Comparison of ENCODE assay signal across 1 cellular context in genomic region chr4:169810325-169811323, GRCh38.
TF ChIP-seq lines count a peak whose summit lies in the region.

No MANE protein-coding gene starts in this region.

TF ChIP-seq in HepG2, 621 proteins besides CTCF, POLR2A, EP300 and RAD21 (continued from another document):
- TF ChIP-seq CEBPB (IDR thresholded peaks at IDR 0.05; ENCODE audit: borderline replicate concordance, low read depth, low read length) (0 out of 2 replicates have a peak, but pooled peaks have one; percentile 9), RFX3 (CRISPR knock-in tag; IDR thresholded peaks at IDR 0.05) (no peak), GABPA (IDR thresholded peaks at IDR 0.05; ENCODE audit: low read depth, low read length) (no peak), GABPA (CRISPR knock-in tag; IDR thresholded peaks at IDR 0.05; ENCODE audit: low read depth) (no peak), ELF3 (CRISPR knock-in tag; IDR thresholded peaks at IDR 0.05) (0 out of 2 replicates have a peak, but pooled peaks have one; percentile 27), ZNF788 (CRISPR knock-in tag; IDR thresholded peaks at IDR 0.05; ENCODE audit: borderline replicate concordance) (no peak), SMC3 (IDR thresholded peaks at IDR 0.05; ENCODE audit: low read length) (peak; percentile 92), ZFP36L2 (CRISPR knock-in tag; IDR thresholded peaks at IDR 0.05) (no peak), KLF12 (CRISPR knock-in tag; IDR thresholded peaks at IDR 0.05; ENCODE audit: borderline replicate concordance) (no peak)
TF ChIP-seq in HepG2: peak in this region for 5.
